Comparison of ENCODE assay signal across 8 cellular contexts in the genomic region with DNA sequence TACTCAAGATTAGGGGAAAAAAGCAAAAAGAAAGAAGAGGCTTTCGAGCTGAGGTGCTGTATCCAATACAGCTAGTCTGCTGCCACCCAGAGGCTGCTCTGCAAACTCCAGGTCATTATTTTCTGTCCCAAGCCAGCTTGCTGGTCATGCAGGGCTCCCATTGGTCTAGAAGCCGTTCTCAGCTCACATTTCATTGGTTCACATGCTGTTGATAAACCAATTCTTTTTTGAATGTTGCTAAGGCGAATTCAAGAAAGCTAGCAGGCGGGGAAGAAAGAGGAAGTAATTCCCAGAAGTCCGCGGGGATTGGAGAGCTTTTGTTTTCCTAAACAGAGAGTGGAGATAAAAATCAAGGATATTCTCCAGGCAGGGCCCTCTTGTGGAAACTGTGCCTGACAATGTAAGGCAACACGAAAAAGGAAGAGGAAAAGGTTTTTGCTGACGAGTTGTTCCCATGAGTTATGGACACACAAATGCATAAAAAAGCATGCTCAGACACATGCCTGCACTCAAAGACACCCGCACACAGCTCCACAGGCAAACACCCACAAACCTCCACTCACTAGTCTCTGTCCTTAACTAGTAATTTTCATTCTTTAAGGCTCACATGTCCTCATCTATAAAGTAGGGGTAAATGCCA. TPM values are rescaled to one million over a fixed set of nuclear protein-coding genes. Genes with fewer than 3 reads are reported as not detected.
DNase-seq lines count a peak whose midpoint lies in the region; ATAC-seq, FAIRE-seq and TF ChIP-seq lines count a peak whose summit lies in the region.

No MANE protein-coding gene starts in this region.

- peak; percentile 98 for FAIRE-seq in pancreas (lab: Jason Lieb, UNC)

- H4K20me1 ChIP-seq in SK-N-SH (ENCODE audit: insufficient read depth) = peaks cover 10% of the 10 kb centered on the region

- POLR2A ChIA-PET in SK-N-SH (lab: Yijun Ruan, JAX) = interaction anchor here (0.5 to 2.7 kb wide), 7 partner anchors 33 to 322 kb away, joined by 3 to 18 read pairs (median 7); a partner anchor contains a TSS

- peak overlapping the region; percentile 80 for H3K4me3 Mint-ChIP-seq in activated naive CD8-positive, alpha-beta T cell treated with anti-CD3 and anti-CD28 coated beads for 36 hours

- TF ChIP-seq RAD21 in SK-N-SH (IDR thresholded peaks at IDR 0.05; ENCODE audit: low read length) = peak; percentile 92

- peaks cover 13% of the 10 kb centered on the region for H3K4me1 Mint-ChIP-seq in activated naive CD8-positive, alpha-beta T cell treated with anti-CD3 and anti-CD28 coated beads for 36 hours

- no peaks in the 10 kb centered on the region for H3K36me3 Mint-ChIP-seq in activated naive CD8-positive, alpha-beta T cell treated with anti-CD3 and anti-CD28 coated beads for 36 hours

- H3F3A ChIP-seq in SK-N-SH (replicated peaks; ENCODE audit: insufficient read depth) = peaks cover 32% of the 10 kb centered on the region

- H3K4me2 ChIP-seq in SK-N-SH = peak overlapping the region; percentile 76

- H3K9me3 Mint-ChIP-seq in activated naive CD8-positive, alpha-beta T cell treated with anti-CD3 and anti-CD28 coated beads for 36 hours = no peaks in the 10 kb centered on the region

- H3K4me3 ChIP-seq in GM06990 (replicated peaks; ENCODE audit: low read depth, low read length) (peak overlapping the region; percentile 67), SK-N-SH (ENCODE audit: low read depth in 2 of 2, low read length in 1 of 2) (peak overlapping the region; percentile 34 to 46; a peak in 3 of 4 replicates), pancreas (peak overlapping the region in 2 of 4 donors; percentile 18 to 22), tibial artery (peak overlapping the region; percentile 33 to 36)

- H3K27me3 ChIP-seq in GM06990 (replicated peaks; ENCODE audit: control insufficient read depth, insufficient read depth, low read length) (no peaks in the 10 kb centered on the region), SK-N-SH (ENCODE audit: insufficient read depth) (no peaks in the 10 kb centered on the region), pancreas (no peaks in the 10 kb centered on the region), tibial artery (no peaks in the 10 kb centered on the region)

- H3K4me1 ChIP-seq in SK-N-SH (ENCODE audit: control insufficient read depth in 1 of 2, insufficient read depth in 2 of 2, low read depth in 1 of 2, low read length in 1 of 2) = peaks cover 23 to 27% of the 10 kb centered on the region in 2 experiments
- H3K4me1 ChIP-seq in pancreas = peaks cover 0 to 4% (median 0%) of the 10 kb centered on the region in 3 donors
- H3K4me1 ChIP-seq in tibial artery = peaks cover 0 to 56% (median 45%) of the 10 kb centered on the region in 4 donors

- DNase-seq in GM06990 (ENCODE audit: extremely low read depth, insufficient read length) = peak; percentile 47
- DNase-seq in NAMALWA (ENCODE audit: low spot score) = peak; percentile 97
- DNase-seq in SK-N-SH = peak; percentile 89
- DNase-seq in activated naive CD8-positive, alpha-beta T cell treated with anti-CD3 and anti-CD28 coated beads for 36 hours = peak; percentile 83
- peak; percentile 81 to 98 (median 94) for DNase-seq in head of caudate nucleus
- DNase-seq in pancreas = peak; percentile 88 to 94 (median 91)
- DNase-seq in tibial artery = peak; percentile 94 to 97

- H3K36me3 ChIP-seq in GM06990 (ENCODE audit: control insufficient read depth, insufficient read depth, low read length) (no peaks in the 10 kb centered on the region), SK-N-SH (replicated peaks in 1 of 2; ENCODE audit: control insufficient read depth in 1 of 2, insufficient read depth in 2 of 2, low read length in 1 of 2) (peaks cover 21 to 46% of the 10 kb centered on the region in 2 experiments), pancreas (no peaks in the 10 kb centered on the region), tibial artery (peaks cover under 1 to 13% (median 9%) of the 10 kb centered on the region in 3 donors)

- TF ChIP-seq CTCF in GM06990 (IDR thresholded peaks at IDR 0.05; ENCODE audit: insufficient read depth, low read length, poor library complexity, severe bottlenecking) (peak; percentile 85), SK-N-SH (IDR thresholded peaks at IDR 0.05) (peak; percentile 93), pancreas (IDR thresholded peaks at IDR 0.05) (peak; percentile 74 to 90 (median 86)), tibial artery (IDR thresholded peaks at IDR 0.05) (peak; percentile 88 to 91)

- peaks cover 75% of the 10 kb centered on the region for H3K79me2 ChIP-seq in SK-N-SH (ENCODE audit: insufficient read depth)

- peak overlapping the region; percentile 32; the same call in 1 of the 2 replicates for H2AFZ ChIP-seq in SK-N-SH (ENCODE audit: low read depth)

- ATAC-seq in HG02571 (IDR thresholded peaks at IDR 0.05; ENCODE audit: unreplicated experiment) = peak; percentile 100
- ATAC-seq in pancreas = peak; percentile 95 to 98 (median 97)

- CTCF ChIA-PET in SK-N-SH (lab: Yijun Ruan, JAX) = interaction anchor here (0.6 to 12.9 kb wide), 64 partner anchors 9 to 713 kb away, joined by 3 to 269 read pairs (median 4); a partner anchor contains a TSS

- peaks cover 5% of the 10 kb centered on the region for H3K27me3 Mint-ChIP-seq in activated naive CD8-positive, alpha-beta T cell treated with anti-CD3 and anti-CD28 coated beads for 36 hours

- peak overlapping the region; percentile 66 for H3K27ac Mint-ChIP-seq in activated naive CD8-positive, alpha-beta T cell treated with anti-CD3 and anti-CD28 coated beads for 36 hours

- 4% methylated on average over 9 of the region's 9 CpGs for WGBS in SK-N-SH (ENCODE audit: low lambda C conversion rate)
- 0 to 1% methylated on average over 9 of the region's 9 CpGs for WGBS in pancreas, 2 donors

- H3K9me3 ChIP-seq in SK-N-SH (no peaks in the 10 kb centered on the region), pancreas (no peaks in the 10 kb centered on the region), tibial artery (no peaks in the 10 kb centered on the region)

- peak overlapping the region; percentile 59; the same call in 1 of the 2 replicates for H3K9ac ChIP-seq in SK-N-SH

- no peaks in the 10 kb centered on the region for H3K9me2 ChIP-seq in SK-N-SH

- peak overlapping the region; percentile 96 to 98 for H3K27ac ChIP-seq in SK-N-SH (ENCODE audit: low read depth in 2 of 2, low read length in 1 of 2)
- H3K27ac ChIP-seq in pancreas = peak overlapping the region in 3 of 4 donors; percentile 64 to 77 (median 69)
- H3K27ac ChIP-seq in tibial artery = peak overlapping the region; percentile 81 to 95

- TF ChIP-seq EP300 in SK-N-SH (IDR thresholded peaks at IDR 0.05; ENCODE audit: borderline replicate concordance in 1 of 2, low read depth in 1 of 2, low read length in 1 of 2) = peak in 1 of 2 experiments; percentile 80; a peak in 2 of 4 replicates

- intact Hi-C loops in head of caudate nucleus (cut with DNase I) (loop anchor here (2.0 to 5.0 kb wide), 3 partner anchors 70 to 525 kb away; a partner anchor contains a TSS), pancreas (cut with DNase I) (no loop called here), tibial artery (cut with DNase I; ENCODE audit: low total_unique reads) (loop anchor here (5.0 kb wide), 3 partner anchors 70 to 525 kb away; a partner anchor contains a TSS)

TF ChIP-seq in SK-N-SH, 30 proteins besides CTCF, POLR2A, EP300 and RAD21 (continues in another document):
- TF ChIP-seq MEF2A (IDR thresholded peaks at IDR 0.05; ENCODE audit: borderline replicate concordance, low read depth) = no peak
- peak; percentile 81 for TF ChIP-seq SMC3 (IDR thresholded peaks at IDR 0.05; ENCODE audit: low read depth, low read length)
- no peak for TF ChIP-seq JUND (IDR thresholded peaks at IDR 0.05)
- peak; percentile 98 for TF ChIP-seq RFX5 (IDR thresholded peaks at IDR 0.05; ENCODE audit: low read length)
- TF ChIP-seq GABPA (IDR thresholded peaks at IDR 0.05; ENCODE audit: low read depth) = peak; percentile 37; the same call in 1 of the 2 replicates
- TF ChIP-seq ELF1 (IDR thresholded peaks at IDR 0.05) = peak; percentile 68
- TF ChIP-seq CHD2 (IDR thresholded peaks at IDR 0.05; ENCODE audit: low read length, partially characterized antibody) = no peak
- TF ChIP-seq, protein P1, sequence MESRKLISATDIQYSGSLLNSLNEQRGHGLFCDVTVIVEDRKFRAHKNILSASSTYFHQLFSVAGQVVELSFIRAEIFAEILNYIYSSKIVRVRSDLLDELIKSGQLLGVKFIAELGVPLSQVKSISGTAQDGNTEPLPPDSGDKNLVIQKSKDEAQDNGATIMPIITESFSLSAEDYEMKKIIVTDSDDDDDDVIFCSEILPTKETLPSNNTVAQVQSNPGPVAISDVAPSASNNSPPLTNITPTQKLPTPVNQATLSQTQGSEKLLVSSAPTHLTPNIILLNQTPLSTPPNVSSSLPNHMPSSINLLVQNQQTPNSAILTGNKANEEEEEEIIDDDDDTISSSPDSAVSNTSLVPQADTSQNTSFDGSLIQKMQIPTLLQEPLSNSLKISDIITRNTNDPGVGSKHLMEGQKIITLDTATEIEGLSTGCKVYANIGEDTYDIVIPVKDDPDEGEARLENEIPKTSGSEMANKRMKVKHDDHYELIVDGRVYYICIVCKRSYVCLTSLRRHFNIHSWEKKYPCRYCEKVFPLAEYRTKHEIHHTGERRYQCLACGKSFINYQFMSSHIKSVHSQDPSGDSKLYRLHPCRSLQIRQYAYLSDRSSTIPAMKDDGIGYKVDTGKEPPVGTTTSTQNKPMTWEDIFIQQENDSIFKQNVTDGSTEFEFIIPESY (IDR thresholded peaks at IDR 0.05; ENCODE audit: borderline replicate concordance, low read depth) = no peak
- no peak for TF ChIP-seq NRF1 (IDR thresholded peaks at IDR 0.05; ENCODE audit: low read depth, low read length)
- no peak for TF ChIP-seq SIN3A (IDR thresholded peaks at IDR 0.05; ENCODE audit: borderline replicate concordance, low read depth, low read length)
- no peak for TF ChIP-seq RXRA (IDR thresholded peaks at IDR 0.05; ENCODE audit: borderline replicate concordance, low read depth)
- peak; percentile 29; the same call in 1 of the 2 replicates for TF ChIP-seq POLR2AphosphoS5 (IDR thresholded peaks at IDR 0.05; ENCODE audit: low read depth, low read length)
- TF ChIP-seq RCOR1 (IDR thresholded peaks at IDR 0.05; ENCODE audit: low read length) = peak; percentile 25; the same call in 1 of the 2 replicates

RNA-seq across cellular contexts. Expression of a gene that starts 33.4 kb away (rescaled TPM):
- polyA plus RNA-seq in SK-N-SH (2012; rRNA removed) (329 and 454 TPM in 2 replicates), pancreas (1 to 10 TPM; 7.3 to 7.9 TPM)
- 409 and 444 TPM in 2 replicates for polyA plus RNA-seq in SK-N-SH (2012; cell fraction: cytosol; rRNA removed)
- polyA plus RNA-seq in SK-N-SH (2012; cell fraction: nucleus; rRNA removed) = 657 and 858 TPM in 2 replicates
- total RNA-seq in activated naive CD8-positive, alpha-beta T cell treated with anti-CD3 and anti-CD28 coated beads for 36 hours = 1 to 10 TPM; 1.6 to 1.7 TPM
- total RNA-seq in pancreas = 100 to 1,000 TPM in 1 of 6 donors, 10 to 100 TPM in 5; 11.1 to 131 (median 44.3) TPM

Comparison
In these comparisons a context has a peak if more than half of its experiments do, and no peak if none do; other contexts are left out.
1. DNase-seq: peak in every context shown above with its lines; median percentile 97 in NAMALWA; 96 in tibial artery; 94 in head of caudate nucleus; 91 in pancreas; 89 in SK-N-SH; 83 in activated naive CD8-positive, alpha-beta T cell treated with anti-CD3 and anti-CD28 coated beads for 36 hours; 47 in GM06990.
2. RNA of a gene that starts 33.4 kb away (total RNA-seq): 11.1 to 131 TPM in pancreas; 1.6 to 1.7 TPM in activated naive CD8-positive, alpha-beta T cell treated with anti-CD3 and anti-CD28 coated beads for 36 hours; every median in the first group is over 4 times any median in the second.
3. intact Hi-C loops: an anchor here in head of caudate nucleus (2.0 to 5.0 kb wide) and tibial artery (5.0 kb wide); none called in pancreas.
4. Peak in every context shown above with its lines, with median percentiles within 50 percentile points of each other: CTCF ChIP-seq and H3K27ac ChIP-seq.